ENCODE assay signal across 14 cellular contexts in genomic region chr17:31401456-31402254, GRCh38.
"Had no signal": no experiment of that assay in that cellular context is flagged by ENCODE, and none has a peak within 500 bp of the region (broad histone marks: within the 10 kb centered on the region; RNA-seq: fewer than 3 reads in every experiment).

No MANE protein-coding gene starts in this region.

- DNase-seq: activated CD4-positive, alpha-beta T cell treated with anti-CD3 and anti-CD28 coated beads, Interleukin-2, amount 50 U/mL, for 48 hours; activated naive CD4-positive, alpha-beta T cell treated with Interleukin-2 at 50 U/mL for 16 hours; activated naive CD8-positive, alpha-beta T cell treated with anti-CD3 and anti-CD28 coated beads, Interleukin-2, amount 50 U/mL, for 24 hours; activated T-cell treated with anti-CD3 and anti-CD28 coated beads, Interleukin-2, amount 50 U/mL, for 72 hours; effector memory CD8-positive, alpha-beta T cell; erythroblast; hippocampal formation; left cardiac atrium; lower lobe of right lung; midbrain; thyroid gland; uterus had no signal

- H3K9me3 ChIP-seq: lower lobe of right lung, thyroid gland, uterus had no signal

- H3K4me1 Mint-ChIP-seq: activated naive CD8-positive, alpha-beta T cell treated with anti-CD3 and anti-CD28 coated beads, Interleukin-2, amount 50 U/mL, for 24 hours had no signal

- FAIRE-seq: astrocyte had no signal

- H3K27ac Mint-ChIP-seq: activated naive CD8-positive, alpha-beta T cell treated with anti-CD3 and anti-CD28 coated beads, Interleukin-2, amount 50 U/mL, for 24 hours; activated T-cell treated with anti-CD3 and anti-CD28 coated beads, Interleukin-2, amount 50 U/mL, for 72 hours; effector memory CD8-positive, alpha-beta T cell; T-helper 2 cell treated with Interferon-gamma antibody and Interleukin-4, amounts not matched to agents 5 μg/mL and 100 μg/mL, for 36 hours had no signal

- H3K4me3 Mint-ChIP-seq: activated naive CD8-positive, alpha-beta T cell treated with anti-CD3 and anti-CD28 coated beads, Interleukin-2, amount 50 U/mL, for 24 hours; activated T-cell treated with anti-CD3 and anti-CD28 coated beads, Interleukin-2, amount 50 U/mL, for 72 hours; effector memory CD8-positive, alpha-beta T cell; T-helper 2 cell treated with Interferon-gamma antibody and Interleukin-4, amounts not matched to agents 5 μg/mL and 100 μg/mL, for 36 hours had no signal

- ATAC-seq: activated naive CD8-positive, alpha-beta T cell treated with anti-CD3 and anti-CD28 coated beads, Interleukin-2, amount 50 U/mL, for 24 hours; activated T-cell treated with anti-CD3 and anti-CD28 coated beads, Interleukin-2, amount 50 U/mL, for 72 hours; effector memory CD8-positive, alpha-beta T cell; left cardiac atrium; lower lobe of right lung had no signal
